Comparison of ENCODE assay signal across 1 cellular context in the genomic region with DNA sequence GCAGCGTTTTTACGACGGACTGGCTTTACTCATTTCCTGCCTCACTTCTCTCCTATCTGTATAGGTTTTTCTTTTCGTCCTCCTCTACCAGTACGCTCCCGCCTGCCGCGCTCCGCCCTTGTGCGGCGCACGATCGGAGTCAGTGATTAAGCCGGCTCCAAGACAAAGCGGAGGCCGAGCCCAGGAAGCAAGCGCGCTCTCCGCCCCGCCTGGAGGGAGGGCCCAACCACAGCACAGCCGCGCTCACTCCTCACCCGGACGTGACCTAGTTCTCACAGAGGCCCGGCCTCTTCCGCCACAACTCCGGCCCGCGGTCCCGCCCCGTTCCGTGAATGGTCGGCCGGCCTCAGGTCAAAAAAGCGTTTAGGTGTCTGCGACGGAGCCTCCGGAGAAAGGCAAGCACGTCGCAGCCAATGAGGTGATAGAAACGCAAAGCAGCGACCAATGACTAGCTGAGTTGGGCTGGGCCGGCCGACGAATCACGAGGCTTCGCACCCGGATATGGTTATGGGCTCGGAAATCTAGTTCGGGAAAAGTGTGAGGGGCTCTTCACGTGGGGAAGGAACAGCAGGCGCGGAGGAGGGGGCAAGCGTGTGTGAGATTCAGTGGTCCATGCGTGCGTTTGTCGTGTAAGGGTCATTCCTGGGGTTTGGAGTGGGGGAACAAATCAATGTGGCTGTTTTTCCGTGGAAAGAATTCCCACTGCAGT.
TF ChIP-seq lines count a peak whose summit lies in the region.

Gene METTL13, plus strand, starts transcription at position 494 of the 709 bp plus-strand sequence. CDS start 308 bp downstream, outside the sequence.

TF ChIP-seq in HepG2, 621 proteins besides CTCF, POLR2A, EP300 and RAD21 (continued from another document and continues in another):
- TF ChIP-seq, protein P1, sequence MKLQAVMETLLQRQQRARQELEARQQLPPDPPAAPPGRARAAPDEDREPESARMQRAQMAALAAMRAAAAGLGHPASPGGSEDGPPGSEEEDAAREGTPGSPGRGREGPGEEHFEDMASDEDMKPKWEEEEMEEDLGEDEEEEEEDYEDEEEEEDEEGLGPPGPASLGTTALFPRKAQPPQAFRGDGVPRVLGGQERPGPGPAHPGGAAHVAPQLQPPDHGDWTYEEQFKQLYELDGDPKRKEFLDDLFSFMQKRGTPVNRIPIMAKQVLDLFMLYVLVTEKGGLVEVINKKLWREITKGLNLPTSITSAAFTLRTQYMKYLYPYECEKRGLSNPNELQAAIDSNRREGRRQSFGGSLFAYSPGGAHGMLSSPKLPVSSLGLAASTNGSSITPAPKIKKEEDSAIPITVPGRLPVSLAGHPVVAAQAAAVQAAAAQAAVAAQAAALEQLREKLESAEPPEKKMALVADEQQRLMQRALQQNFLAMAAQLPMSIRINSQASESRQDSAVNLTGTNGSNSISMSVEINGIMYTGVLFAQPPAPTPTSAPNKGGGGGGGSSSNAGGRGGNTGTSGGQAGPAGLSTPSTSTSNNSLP (IDR thresholded peaks at IDR 0.05; ENCODE audit: low read depth, low read length): no peak
- no peak for TF ChIP-seq ZNF484 (CRISPR knock-in tag; IDR thresholded peaks at IDR 0.05; ENCODE audit: borderline replicate concordance, low read depth)
- no peak for TF ChIP-seq ZNF260 (CRISPR knock-in tag; IDR thresholded peaks at IDR 0.05; ENCODE audit: borderline replicate concordance, low read depth)
- TF ChIP-seq MLXIP (CRISPR knock-in tag; IDR thresholded peaks at IDR 0.05; ENCODE audit: borderline replicate concordance): no peak
- TF ChIP-seq ZBTB25 (CRISPR knock-in tag; IDR thresholded peaks at IDR 0.05): no peak
- TF ChIP-seq ZMAT3 (CRISPR knock-in tag; conservative IDR thresholded peaks at IDR 0.05): peak; percentile 49; the same call in 1 of the 2 replicates
- TF ChIP-seq ZNF33A (CRISPR knock-in tag; IDR thresholded peaks at IDR 0.05; ENCODE audit: borderline replicate concordance): no peak
- TF ChIP-seq, protein P2, sequence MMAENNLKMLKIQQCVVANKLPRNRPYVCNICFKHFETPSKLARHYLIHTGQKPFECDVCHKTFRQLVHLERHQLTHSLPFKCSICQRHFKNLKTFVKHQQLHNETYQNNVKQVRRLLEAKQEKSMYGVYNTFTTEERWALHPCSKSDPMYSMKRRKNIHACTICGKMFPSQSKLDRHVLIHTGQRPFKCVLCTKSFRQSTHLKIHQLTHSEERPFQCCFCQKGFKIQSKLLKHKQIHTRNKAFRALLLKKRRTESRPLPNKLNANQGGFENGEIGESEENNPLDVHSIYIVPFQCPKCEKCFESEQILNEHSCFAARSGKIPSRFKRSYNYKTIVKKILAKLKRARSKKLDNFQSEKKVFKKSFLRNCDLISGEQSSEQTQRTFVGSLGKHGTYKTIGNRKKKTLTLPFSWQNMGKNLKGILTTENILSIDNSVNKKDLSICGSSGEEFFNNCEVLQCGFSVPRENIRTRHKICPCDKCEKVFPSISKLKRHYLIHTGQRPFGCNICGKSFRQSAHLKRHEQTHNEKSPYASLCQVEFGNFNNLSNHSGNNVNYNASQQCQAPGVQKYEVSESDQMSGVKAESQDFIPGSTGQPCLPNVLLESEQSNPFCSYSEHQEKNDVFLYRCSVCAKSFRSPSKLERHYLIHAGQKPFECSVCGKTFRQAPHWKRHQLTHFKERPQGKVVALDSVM (CRISPR knock-in tag; IDR thresholded peaks at IDR 0.05): no peak; the same call in none of the 2 replicates
- no peak for TF ChIP-seq ZNF256 (CRISPR knock-in tag; conservative IDR thresholded peaks at IDR 0.05)
- TF ChIP-seq ZNF709 (CRISPR knock-in tag; IDR thresholded peaks at IDR 0.05): peak; percentile 45; the same call in 1 of the 2 replicates
- TF ChIP-seq ZNF557 (CRISPR knock-in tag; IDR thresholded peaks at IDR 0.05): no peak
- TF ChIP-seq, protein P3, sequence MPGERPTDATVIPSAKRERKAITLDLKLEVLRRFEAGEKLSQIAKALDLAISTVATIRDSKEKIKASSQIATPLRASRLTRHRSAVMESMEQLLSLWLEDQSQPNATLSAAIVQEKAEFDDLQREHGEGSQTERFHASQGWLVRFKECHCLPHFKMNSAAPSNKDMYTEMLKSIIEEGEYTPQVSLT (CRISPR knock-in tag; IDR thresholded peaks at IDR 0.05; ENCODE audit: borderline replicate concordance, low read depth): no peak
- TF ChIP-seq TAF15 (IDR thresholded peaks at IDR 0.05; ENCODE audit: low read depth, low read length, poor library complexity, severe bottlenecking): no peak
- TF ChIP-seq, protein P4, sequence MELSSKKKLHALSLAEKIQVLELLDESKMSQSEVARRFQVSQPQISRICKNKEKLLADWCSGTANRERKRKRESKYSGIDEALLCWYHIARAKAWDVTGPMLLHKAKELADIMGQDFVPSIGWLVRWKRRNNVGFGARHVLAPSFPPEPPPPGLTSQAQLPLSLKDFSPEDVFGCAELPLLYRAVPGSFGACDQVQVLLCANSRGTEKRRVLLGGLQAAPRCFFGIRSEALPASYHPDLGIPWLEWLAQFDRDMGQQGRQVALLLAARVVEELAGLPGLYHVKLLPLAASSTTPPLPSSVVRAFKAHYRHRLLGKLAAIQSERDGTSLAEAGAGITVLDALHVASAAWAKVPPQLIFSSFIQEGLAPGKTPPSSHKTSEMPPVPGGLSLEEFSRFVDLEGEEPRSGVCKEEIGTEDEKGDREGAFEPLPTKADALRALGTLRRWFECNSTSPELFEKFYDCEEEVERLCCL (CRISPR knock-in tag; IDR thresholded peaks at IDR 0.05; ENCODE audit: borderline replicate concordance): no peak
- TF ChIP-seq ZNF775 (CRISPR knock-in tag; IDR thresholded peaks at IDR 0.05; ENCODE audit: borderline replicate concordance): no peak; the same call in 1 of the 2 replicates
- TF ChIP-seq RAD51 (IDR thresholded peaks at IDR 0.05; ENCODE audit: borderline replicate concordance): no peak
- no peak for TF ChIP-seq ZNF816 (CRISPR knock-in tag; IDR thresholded peaks at IDR 0.05; ENCODE audit: borderline replicate concordance)
- TF ChIP-seq NFYB (CRISPR knock-in tag; IDR thresholded peaks at IDR 0.05): peak; percentile 98
- TF ChIP-seq MIXL1 (CRISPR knock-in tag; IDR thresholded peaks at IDR 0.05): no peak
- TF ChIP-seq TFE3 (CRISPR knock-in tag; IDR thresholded peaks at IDR 0.05): peak; percentile 49; the same call in 1 of the 2 replicates
- TF ChIP-seq NR2F1 (CRISPR knock-in tag; IDR thresholded peaks at IDR 0.05): 0 out of 4 replicates have a peak, but pooled peaks of 1 of the 2 experiments have one; percentile 7
- no peak for TF ChIP-seq NFATC3 (CRISPR knock-in tag; IDR thresholded peaks at IDR 0.05)
- TF ChIP-seq SMAD9 (CRISPR knock-in tag; IDR thresholded peaks at IDR 0.05): no peak
- peak; percentile 73 for TF ChIP-seq ZNF691 (CRISPR knock-in tag; IDR thresholded peaks at IDR 0.05; ENCODE audit: borderline replicate concordance, low read depth)
- TF ChIP-seq KDM3A (CRISPR knock-in tag; IDR thresholded peaks at IDR 0.05; ENCODE audit: low read depth): peak; percentile 67; the same call in 1 of the 2 replicates
- TF ChIP-seq XRCC5 (optimal IDR thresholded peaks at IDR 0.05; ENCODE audit: low read length): no peak
- no peak for TF ChIP-seq HNRNPUL1 (IDR thresholded peaks at IDR 0.05; ENCODE audit: low read depth, low read length)
- no peak for TF ChIP-seq ZNF431 (CRISPR knock-in tag; IDR thresholded peaks at IDR 0.05; ENCODE audit: borderline replicate concordance, low read depth)
- TF ChIP-seq XBP1 (CRISPR knock-in tag; IDR thresholded peaks at IDR 0.05): no peak
- TF ChIP-seq ZNF224 (CRISPR knock-in tag; IDR thresholded peaks at IDR 0.05): no peak
- peak; percentile 24 for TF ChIP-seq CBX1 (IDR thresholded peaks at IDR 0.05; ENCODE audit: low read depth)
- TF ChIP-seq ZNF7 (CRISPR knock-in tag; IDR thresholded peaks at IDR 0.05): no peak
- TF ChIP-seq ETS1 (CRISPR knock-in tag; IDR thresholded peaks at IDR 0.05): no peak
- no peak for TF ChIP-seq ZNF75D (CRISPR knock-in tag; IDR thresholded peaks at IDR 0.05; ENCODE audit: borderline replicate concordance)
- TF ChIP-seq TAF1 (CRISPR knock-in tag; IDR thresholded peaks at IDR 0.05): peak; percentile 86
- peak; percentile 94 for TF ChIP-seq SP2 (CRISPR knock-in tag; IDR thresholded peaks at IDR 0.05)
- no peak for TF ChIP-seq ZFP1 (CRISPR knock-in tag; IDR thresholded peaks at IDR 0.05)
- no peak for TF ChIP-seq PAX8 (CRISPR knock-in tag; IDR thresholded peaks at IDR 0.05; ENCODE audit: borderline replicate concordance)
- TF ChIP-seq BATF2 (CRISPR knock-in tag; IDR thresholded peaks at IDR 0.05): 0 out of 2 replicates have a peak, but pooled peaks have one; percentile 34
- TF ChIP-seq TCF7L2 (IDR thresholded peaks at IDR 0.05; ENCODE audit: low read depth, low read length): no peak
- peak; percentile 84; the same call in 1 of the 2 replicates for TF ChIP-seq HOXA3 (CRISPR knock-in tag; IDR thresholded peaks at IDR 0.05)
